In the genomic region with DNA sequence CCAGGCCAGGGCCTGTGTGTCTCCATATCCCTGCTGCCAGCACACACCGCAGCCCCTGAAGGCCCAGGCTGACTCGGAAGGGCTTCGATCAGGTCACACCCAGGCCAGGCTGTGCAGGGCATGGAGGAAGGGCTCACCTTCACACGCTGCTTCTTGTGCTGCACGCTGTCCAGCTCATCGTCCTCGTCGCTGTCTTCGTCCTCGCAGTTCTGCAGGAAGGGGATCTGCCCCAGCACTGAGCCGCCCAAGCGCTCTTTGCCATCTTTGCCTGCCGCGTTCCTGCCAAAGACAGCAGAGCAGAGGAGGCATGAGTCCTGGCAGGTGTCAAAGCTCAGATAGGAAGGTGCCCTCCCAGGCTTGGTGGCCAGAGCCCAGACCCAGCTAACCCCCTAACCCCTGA, we compare ENCODE assay signal across 21 cellular contexts. TPM values are rescaled to one million over a fixed set of nuclear protein-coding genes. Genes with fewer than 3 reads are reported as not detected.
DNase-seq lines count a peak whose midpoint lies in the region; ATAC-seq, FAIRE-seq and TF ChIP-seq lines count a peak whose summit lies in the region.
"Had no signal": no experiment of that assay in that cellular context is flagged by ENCODE, and none has a peak within 500 bp of the region (broad histone marks: within the 10 kb centered on the region; RNA-seq: fewer than 3 reads in every experiment).

No MANE protein-coding gene starts in this region.

- H3K4me3 ChIP-seq in astrocyte (ENCODE audit: insufficient read depth, low read depth, low read length) (no peak overlapping the region), MG63 (no peak overlapping the region)
- H3K4me3 ChIP-seq: esophagus muscularis mucosa, thyroid gland had no signal

- no peak for DNase-seq in activated CD4-positive, alpha-beta T cell treated with anti-CD3 and anti-CD28 coated beads, Interleukin-2, amount 10 ng/mL, durations not matched to agents 24 days and 14 days
- no peak for DNase-seq in activated CD4-positive, alpha-beta T cell treated with anti-CD3 and anti-CD28 coated beads, Interleukin-2, amount 50 U/mL, for 48 hours
- DNase-seq in astrocyte (ENCODE audit: low read depth) (no peak), type B pancreatic cell (ENCODE audit: extremely low spot score, unreplicated experiment) (no peak), GM19238 (ENCODE audit: insufficient read length, low spot score) (no peak), MG63 (no peak)
- DNase-seq in natural killer cell treated with Interleukin-12 subunit alpha and Interleukin-12 subunit beta and Interleukin-15 and Interleukin-18, amount 100 ng/mL, for 72 hours (ENCODE audit: low spot score) = no peak
- DNase-seq: activated gamma-delta T cell; CD4-positive, alpha-beta T cell; DND-41; heart right ventricle; kidney; NCI-H1417 treated with DMSO at 0.1 percent for 48 hours; NCI-H2171 treated with DMSO at 0.1 percent for 48 hours; NK-92 treated with Interleukin-12 subunit alpha and Interleukin-12 subunit beta, amount 100 ng/mL, for 24 hours; stimulated activated CD4-positive, alpha-beta T cell treated with anti-CD3 and anti-CD28 coated beads, Interleukin-4, amount 100 ng/mL, for 1 hour; T-helper 1 cell; thyroid gland had no signal

- TF ChIP-seq CTCF in astrocyte (IDR thresholded peaks at IDR 0.05; ENCODE audit: insufficient read depth, low read depth, low read length) = no peak
- TF ChIP-seq CTCF in type B pancreatic cell (conservative IDR thresholded peaks at IDR 0.05) = no peak

- H3K4me3 Mint-ChIP-seq in activated CD4-positive, alpha-beta T cell treated with anti-CD3 and anti-CD28 coated beads, Interleukin-2, amount 10 ng/mL, durations not matched to agents 24 days and 14 days = no peak overlapping the region
- H3K4me3 Mint-ChIP-seq in astrocyte (ENCODE audit: unreplicated experiment) (peak overlapping the region; percentile 74), type B pancreatic cell (no peak overlapping the region)
- no peak overlapping the region for H3K4me3 Mint-ChIP-seq in natural killer cell treated with Interleukin-12 subunit alpha and Interleukin-12 subunit beta and Interleukin-15 and Interleukin-18, amount 100 ng/mL, for 72 hours
- H3K4me3 Mint-ChIP-seq: CD4-positive, alpha-beta T cell had no signal

- peak overlapping the region; percentile 65 for H3K27ac ChIP-seq in astrocyte (ENCODE audit: low read depth, low read length)
- H3K27ac ChIP-seq: 22Rv1, esophagus muscularis mucosa, thyroid gland had no signal

- H3K4me2 ChIP-seq in astrocyte (ENCODE audit: low read length) = peak overlapping the region; percentile 80

- peaks cover 90% of the 10 kb centered on the region for H4K20me1 ChIP-seq in astrocyte (ENCODE audit: insufficient read depth, low read length)

- ATAC-seq in natural killer cell treated with Interleukin-12 subunit alpha and Interleukin-12 subunit beta and Interleukin-15 and Interleukin-18, amount 100 ng/mL, for 72 hours = no peak
- no peak for ATAC-seq in GM19328 (IDR thresholded peaks at IDR 0.05; ENCODE audit: unreplicated experiment)

- H3K9ac ChIP-seq in astrocyte (ENCODE audit: low read length) = peak overlapping the region; percentile 55

- no peaks in the 10 kb centered on the region for H3K27me3 ChIP-seq in astrocyte (ENCODE audit: insufficient read depth, low read length)
- H3K27me3 ChIP-seq in MG63 = no peaks in the 10 kb centered on the region
- H3K27me3 ChIP-seq: esophagus muscularis mucosa, heart right ventricle, thyroid gland had no signal

- peak overlapping the region; percentile 48 for H3K27ac Mint-ChIP-seq in activated CD4-positive, alpha-beta T cell treated with anti-CD3 and anti-CD28 coated beads, Interleukin-2, amount 10 ng/mL, durations not matched to agents 24 days and 14 days
- peak overlapping the region; percentile 92 for H3K27ac Mint-ChIP-seq in astrocyte (ENCODE audit: unreplicated experiment)
- H3K27ac Mint-ChIP-seq in natural killer cell treated with Interleukin-12 subunit alpha and Interleukin-12 subunit beta and Interleukin-15 and Interleukin-18, amount 100 ng/mL, for 72 hours = peak overlapping the region; percentile 4 to 80
- peak overlapping the region; percentile 88 for H3K27ac Mint-ChIP-seq in type B pancreatic cell
- H3K27ac Mint-ChIP-seq: CD4-positive, alpha-beta T cell had no signal

- H3K9me3 Mint-ChIP-seq in activated CD4-positive, alpha-beta T cell treated with anti-CD3 and anti-CD28 coated beads, Interleukin-2, amount 10 ng/mL, durations not matched to agents 24 days and 14 days = no peaks in the 10 kb centered on the region
- H3K9me3 Mint-ChIP-seq in astrocyte (ENCODE audit: unreplicated experiment) (no peaks in the 10 kb centered on the region), type B pancreatic cell (no peaks in the 10 kb centered on the region)
- H3K9me3 Mint-ChIP-seq in natural killer cell treated with Interleukin-12 subunit alpha and Interleukin-12 subunit beta and Interleukin-15 and Interleukin-18, amount 100 ng/mL, for 72 hours = no peaks in the 10 kb centered on the region
- H3K9me3 Mint-ChIP-seq: CD4-positive, alpha-beta T cell had no signal

- H3K27me3 Mint-ChIP-seq in activated CD4-positive, alpha-beta T cell treated with anti-CD3 and anti-CD28 coated beads, Interleukin-2, amount 10 ng/mL, durations not matched to agents 24 days and 14 days = no peaks in the 10 kb centered on the region
- H3K27me3 Mint-ChIP-seq in astrocyte (ENCODE audit: low read depth, unreplicated experiment) = no peaks in the 10 kb centered on the region
- no peaks in the 10 kb centered on the region for H3K27me3 Mint-ChIP-seq in natural killer cell treated with Interleukin-12 subunit alpha and Interleukin-12 subunit beta and Interleukin-15 and Interleukin-18, amount 100 ng/mL, for 72 hours
- no peaks in the 10 kb centered on the region for H3K27me3 Mint-ChIP-seq in type B pancreatic cell
- H3K27me3 Mint-ChIP-seq: CD4-positive, alpha-beta T cell had no signal

- H3K4me1 Mint-ChIP-seq in activated CD4-positive, alpha-beta T cell treated with anti-CD3 and anti-CD28 coated beads, Interleukin-2, amount 10 ng/mL, durations not matched to agents 24 days and 14 days = peaks cover 20% of the 10 kb centered on the region
- H3K4me1 Mint-ChIP-seq in astrocyte (ENCODE audit: low read depth, unreplicated experiment) = peaks cover 55% of the 10 kb centered on the region
- H3K4me1 Mint-ChIP-seq in natural killer cell treated with Interleukin-12 subunit alpha and Interleukin-12 subunit beta and Interleukin-15 and Interleukin-18, amount 100 ng/mL, for 72 hours (ENCODE audit: low read depth in 2 of 2) = peaks cover 21 to 30% of the 10 kb centered on the region in 2 donors
- H3K4me1 Mint-ChIP-seq in type B pancreatic cell (ENCODE audit: unreplicated experiment) = peaks cover 22% of the 10 kb centered on the region

- peaks cover 16% of the 10 kb centered on the region for H3K36me3 ChIP-seq in astrocyte (ENCODE audit: insufficient read depth, low read length)
- H3K36me3 ChIP-seq in MG63 = peaks cover 98% of the 10 kb centered on the region

- no peak for FAIRE-seq in astrocyte (lab: Jason Lieb, UNC)
- FAIRE-seq: kidney had no signal

- H3K79me2 ChIP-seq in astrocyte (ENCODE audit: insufficient read depth, low read length) = peaks cover 80% of the 10 kb centered on the region

- H3K4me1 ChIP-seq in astrocyte (ENCODE audit: insufficient read depth, low read length) = peaks cover 46% of the 10 kb centered on the region
- H3K4me1 ChIP-seq: thyroid gland had no signal

- H2AFZ ChIP-seq in astrocyte (ENCODE audit: low read depth, low read length) = no peak overlapping the region

- intact Hi-C loops in activated CD4-positive, alpha-beta T cell treated with anti-CD3 and anti-CD28 coated beads, Interleukin-2, amount 10 ng/mL, durations not matched to agents 24 days and 14 days (cut with micrococcal nuclease) = no loop called here

- peaks cover 65% of the 10 kb centered on the region for H3K36me3 Mint-ChIP-seq in activated CD4-positive, alpha-beta T cell treated with anti-CD3 and anti-CD28 coated beads, Interleukin-2, amount 10 ng/mL, durations not matched to agents 24 days and 14 days (ENCODE audit: low read depth)
- peaks cover 16% of the 10 kb centered on the region for H3K36me3 Mint-ChIP-seq in astrocyte (ENCODE audit: low read depth, unreplicated experiment)
- H3K36me3 Mint-ChIP-seq in natural killer cell treated with Interleukin-12 subunit alpha and Interleukin-12 subunit beta and Interleukin-15 and Interleukin-18, amount 100 ng/mL, for 72 hours = peaks cover 5% of the 10 kb centered on the region
- peaks cover 11% of the 10 kb centered on the region for H3K36me3 Mint-ChIP-seq in type B pancreatic cell

- H3K9me3 ChIP-seq in astrocyte (ENCODE audit: insufficient read depth, low read depth, low read length) = no peaks in the 10 kb centered on the region
- H3K9me3 ChIP-seq in MG63 = no peaks in the 10 kb centered on the region
- H3K9me3 ChIP-seq: esophagus muscularis mucosa, heart right ventricle, thyroid gland had no signal

RNA-seq across cellular contexts. Expression of a gene that starts 13.7 kb away (rescaled TPM):
- 89.1 and 90.5 TPM in 2 replicates for total RNA-seq in activated CD4-positive, alpha-beta T cell treated with anti-CD3 and anti-CD28 coated beads, Interleukin-2, amount 10 ng/mL, durations not matched to agents 24 days and 14 days
- 45.8 and 54.6 TPM in 2 replicates for total RNA-seq in astrocyte
- 10 to 100 TPM; 82.3 to 100.0 TPM for total RNA-seq in natural killer cell treated with Interleukin-12 subunit alpha and Interleukin-12 subunit beta and Interleukin-15 and Interleukin-18, amount 100 ng/mL, for 72 hours
- total RNA-seq in type B pancreatic cell (ENCODE audit: low replicate concordance) = 56.8 and 70.8 TPM in 2 replicates
- total RNA-seq in MG63 (2014; rRNA removed; shearing (Covaris generic); ENCODE audit: low replicate concordance) = 8.6 and 20.4 TPM in 2 replicates

RNA-seq across cellular contexts. Expression of a gene that starts 15.3 kb away (rescaled TPM):
- total RNA-seq in activated CD4-positive, alpha-beta T cell treated with anti-CD3 and anti-CD28 coated beads, Interleukin-2, amount 10 ng/mL, durations not matched to agents 24 days and 14 days = 20.8 and 21.4 TPM in 2 replicates
- total RNA-seq in astrocyte (25.1 and 28.1 TPM in 2 replicates), type B pancreatic cell (ENCODE audit: low replicate concordance) (24.2 and 38.4 TPM in 2 replicates)
- 10 to 100 TPM; 16.4 to 25.4 TPM for total RNA-seq in natural killer cell treated with Interleukin-12 subunit alpha and Interleukin-12 subunit beta and Interleukin-15 and Interleukin-18, amount 100 ng/mL, for 72 hours
- total RNA-seq in MG63 (2014; rRNA removed; shearing (Covaris generic); ENCODE audit: low replicate concordance) = 6.5 and 18.0 TPM in 2 replicates

RNA-seq across cellular contexts. Expression of a gene that starts 15.7 kb away (rescaled TPM):
- total RNA-seq in activated CD4-positive, alpha-beta T cell treated with anti-CD3 and anti-CD28 coated beads, Interleukin-2, amount 10 ng/mL, durations not matched to agents 24 days and 14 days = 101 and 107 TPM in 2 replicates
- 75.0 and 80.8 TPM in 2 replicates for total RNA-seq in astrocyte
- 100 to 1,000 TPM in 1 of 2 donors, 10 to 100 TPM in 1; 88.9 to 121 TPM for total RNA-seq in natural killer cell treated with Interleukin-12 subunit alpha and Interleukin-12 subunit beta and Interleukin-15 and Interleukin-18, amount 100 ng/mL, for 72 hours
- total RNA-seq in type B pancreatic cell (ENCODE audit: low replicate concordance) = 83.4 and 105 TPM in 2 replicates
- total RNA-seq in MG63 (2014; rRNA removed; shearing (Covaris generic); ENCODE audit: low replicate concordance) = 55.2 and 81.7 TPM in 2 replicates

RNA-seq across cellular contexts. Expression of a gene that starts 57.8 kb away (rescaled TPM):
- total RNA-seq in activated CD4-positive, alpha-beta T cell treated with anti-CD3 and anti-CD28 coated beads, Interleukin-2, amount 10 ng/mL, durations not matched to agents 24 days and 14 days = 220 and 224 TPM in 2 replicates
- 233 and 270 TPM in 2 replicates for total RNA-seq in astrocyte
- 100 to 1,000 TPM; 215 to 269 TPM for total RNA-seq in natural killer cell treated with Interleukin-12 subunit alpha and Interleukin-12 subunit beta and Interleukin-15 and Interleukin-18, amount 100 ng/mL, for 72 hours
- total RNA-seq in type B pancreatic cell (ENCODE audit: low replicate concordance) = 91.4 and 137 TPM in 2 replicates
- total RNA-seq in MG63 (2014; rRNA removed; shearing (Covaris generic); ENCODE audit: low replicate concordance) = 170 and 305 TPM in 2 replicates

Comparison
In these comparisons a context has a peak if more than half of its experiments do, and no peak if none do; other contexts are left out.
1. H3K27ac Mint-ChIP-seq: peak in every context shown above with its lines; median percentile 92 in astrocyte; 88 in type B pancreatic cell; 48 in activated CD4-positive, alpha-beta T cell treated with anti-CD3 and anti-CD28 coated beads, Interleukin-2, amount 10 ng/mL, durations not matched to agents 24 days and 14 days; 42 in natural killer cell treated with Interleukin-12 subunit alpha and Interleukin-12 subunit beta and Interleukin-15 and Interleukin-18, amount 100 ng/mL, for 72 hours.